Comparison of ENCODE assay signal across 8 cellular contexts in the genomic region with DNA sequence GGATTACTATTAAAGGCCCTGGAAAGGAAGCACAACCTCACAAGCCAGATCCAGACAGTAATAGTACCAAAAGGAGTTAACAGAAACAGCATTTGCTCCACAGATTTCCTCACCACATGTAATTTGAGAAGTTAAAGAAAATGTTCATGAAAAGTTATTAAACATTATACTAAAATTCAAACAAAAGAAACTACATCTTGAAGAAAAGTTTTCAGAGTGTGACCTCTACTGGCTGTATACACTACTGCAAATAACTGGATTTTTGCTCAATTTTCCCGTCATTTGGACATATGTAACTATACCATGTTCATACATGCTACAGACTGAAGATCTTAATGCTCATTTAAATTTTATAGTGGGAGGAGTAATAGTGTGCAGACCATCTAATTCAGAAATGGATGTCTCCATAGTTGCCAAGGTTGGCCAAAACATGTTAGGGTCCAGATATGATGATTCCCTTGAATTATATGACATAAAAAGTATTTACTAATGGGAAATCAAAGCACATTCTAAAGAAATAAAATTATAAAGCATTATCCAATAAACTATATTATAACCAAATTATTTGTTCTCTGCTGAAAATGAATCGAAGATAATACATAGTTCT. TPM values are rescaled to one million over a fixed set of nuclear protein-coding genes. Genes with fewer than 3 reads are reported as not detected.
A peak's percentile ranks its signal among the peaks of the same experiment; 100 is the strongest.
DNase-seq lines count a peak whose midpoint lies in the region; ATAC-seq, FAIRE-seq and TF ChIP-seq lines count a peak whose summit lies in the region.

No MANE protein-coding gene starts in this region.

- H3K9me3 Mint-ChIP-seq in activated naive CD8-positive, alpha-beta T cell (ENCODE audit: low read depth): no peaks in the 10 kb centered on the region

- H3K27me3 ChIP-seq in DND-41 (ENCODE audit: insufficient read depth, low read length, poor library complexity) (no peaks in the 10 kb centered on the region), right lobe of liver (no peaks in the 10 kb centered on the region)

- intact Hi-C loops in right lobe of liver (cut with DNase I) (loop anchor here in 1 of 2 donors (10.0 kb wide), 1 partner anchor 171 kb away; a partner anchor contains a TSS), head of caudate nucleus (cut with DNase I) (loop anchor here (10.0 kb wide), 2 partner anchors 111 to 171 kb away; a partner anchor contains a TSS)

- H3K36me3 ChIP-seq in DND-41 (ENCODE audit: insufficient read depth, low read length) (peaks cover 77% of the 10 kb centered on the region), right lobe of liver (peaks cover 0 to 37% (median 11%) of the 10 kb centered on the region in 4 donors)

- H3K4me1 ChIP-seq in DND-41 (ENCODE audit: insufficient read depth, low read length): peaks cover 32% of the 10 kb centered on the region
- H3K4me1 ChIP-seq in right lobe of liver: peaks cover 0 to 24% (median 8%) of the 10 kb centered on the region in 4 donors

- no peak overlapping the region for H2AFZ ChIP-seq in DND-41 (ENCODE audit: low read depth, low read length)

- peak; percentile 84 for TF ChIP-seq CTCF in DND-41 (IDR thresholded peaks at IDR 0.05; ENCODE audit: borderline replicate concordance, extremely low read depth, low read length, poor library complexity, severe bottlenecking)
- TF ChIP-seq CTCF in right lobe of liver (IDR thresholded peaks at IDR 0.05): peak; percentile 47 to 67 (median 63)

- peaks cover 65% of the 10 kb centered on the region for H3K79me2 ChIP-seq in DND-41 (ENCODE audit: insufficient read depth, low read length)

- DNase-seq in DND-41: no peak
- DNase-seq in right lobe of liver: no peak
- no peak for DNase-seq in amygdala (lab: John Stamatoyannopoulos, UW)
- no peak for DNase-seq in head of caudate nucleus
- no peak for DNase-seq in urothelium cell line (ENCODE audit: low spot score)
- no peak for DNase-seq in activated T-cell treated with anti-CD3 and anti-CD28 coated beads, Interleukin-2, amount 50 U/mL, for 48 hours

- H3K4me1 Mint-ChIP-seq in activated naive CD8-positive, alpha-beta T cell (ENCODE audit: low read depth): peaks cover 38% of the 10 kb centered on the region

- no peak overlapping the region for H3K9ac ChIP-seq in DND-41 (ENCODE audit: low read depth, low read length)

- peaks cover 12% of the 10 kb centered on the region for H3K36me3 Mint-ChIP-seq in activated naive CD8-positive, alpha-beta T cell

- peak overlapping the region; percentile 6 for H3K27ac Mint-ChIP-seq in activated naive CD8-positive, alpha-beta T cell

- no peaks in the 10 kb centered on the region for H3K27me3 Mint-ChIP-seq in activated naive CD8-positive, alpha-beta T cell

- WGBS in right lobe of liver (ENCODE audit: insufficient coverage, low coverage, low lambda C conversion rate, missing lambda C conversion rate): 60% methylated on average over 2 of the region's 2 CpGs

- ATAC-seq in DND-41 (ENCODE audit: insufficient read depth, low read depth) (peak; percentile 71), HG02759 (IDR thresholded peaks at IDR 0.05; ENCODE audit: unreplicated experiment) (peak; percentile 36), right lobe of liver (peak in 3 of 4 donors; percentile 35 to 61 (median 55))

- FAIRE-seq in urothelium cell line (lab: Jason Lieb, UNC): no peak

- no peak overlapping the region for H3K4me2 ChIP-seq in DND-41 (ENCODE audit: insufficient read depth, low read length)

- H3K9me3 ChIP-seq in DND-41 (ENCODE audit: insufficient read depth, low read length, severe bottlenecking) (no peaks in the 10 kb centered on the region), right lobe of liver (no peaks in the 10 kb centered on the region)

- no peaks in the 10 kb centered on the region for H4K20me1 ChIP-seq in DND-41 (ENCODE audit: insufficient read depth, low read length)

- H3K4me3 Mint-ChIP-seq in activated naive CD8-positive, alpha-beta T cell: no peak overlapping the region

- no peak overlapping the region for H3K27ac ChIP-seq in DND-41 (ENCODE audit: low read length)
- no peak overlapping the region for H3K27ac ChIP-seq in right lobe of liver

- H3K4me3 ChIP-seq in DND-41 (ENCODE audit: low read depth in 1 of 2, low read length in 2 of 2) (no peak overlapping the region), right lobe of liver (no peak overlapping the region)

- no peak for TF ChIP-seq POLR2A in right lobe of liver (IDR thresholded peaks at IDR 0.05)

RNA-seq across cellular contexts. Expression of a gene that starts 5.6 kb away (rescaled TPM):
- total RNA-seq in right lobe of liver: 10 to 100 TPM; 14.1 to 25.3 (median 20.3) TPM

RNA-seq across cellular contexts. Expression of a gene that starts 25.3 kb away (rescaled TPM):
- total RNA-seq in right lobe of liver: 10 to 100 TPM in 1 of 6 experiments, 1 to 10 TPM in 5; 3.4 to 16.2 (median 4.0) TPM
